Comparison of ENCODE assay signal across 12 cellular contexts in the genomic region with DNA sequence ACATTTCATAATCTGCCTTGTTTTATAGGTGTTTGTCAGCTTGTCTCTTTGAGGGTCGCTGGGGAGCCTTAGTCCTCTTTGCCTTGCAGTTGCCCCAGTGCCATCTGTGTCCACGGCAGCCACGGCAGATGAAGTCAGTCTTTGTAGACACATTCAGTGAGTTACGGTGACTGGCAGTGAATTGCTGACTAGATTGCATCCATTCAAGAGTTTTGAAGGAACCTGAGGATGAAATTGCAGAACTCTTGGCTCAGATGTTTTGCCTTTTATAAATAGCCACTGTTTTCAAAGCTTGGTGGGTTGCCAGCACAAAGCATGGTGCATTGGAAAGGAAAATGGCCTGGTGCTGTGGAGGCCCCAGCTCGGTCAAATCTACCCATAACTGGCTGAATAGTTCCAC.
DNase-seq lines count a peak whose midpoint lies in the region; ATAC-seq, FAIRE-seq and TF ChIP-seq lines count a peak whose summit lies in the region.
"Had no signal": no experiment of that assay in that cellular context is flagged by ENCODE, and none has a peak within 500 bp of the region (broad histone marks: within the 10 kb centered on the region; RNA-seq: fewer than 3 reads in every experiment).

No MANE protein-coding gene starts in this region.

- no peak for TF ChIP-seq RAD21 in A549 (conservative IDR thresholded peaks at IDR 0.05 in 1 of 2, IDR thresholded peaks at IDR 0.05 in 1 of 2)

- H3K4me3 Mint-ChIP-seq in activated CD4-positive, alpha-beta T cell treated with anti-CD3 and anti-CD28 coated beads for 36 hours, result no peak overlapping the region
- H3K4me3 Mint-ChIP-seq: naive thymus-derived CD4-positive, alpha-beta T cell had no signal

- H3K27ac ChIP-seq in A549, result peak overlapping the region; percentile 66 to 84
- H3K27ac ChIP-seq in mesendoderm (ENCODE audit: low read depth, low read length), result peak overlapping the region; percentile 21

- no peak overlapping the region for H4K5ac ChIP-seq in mesendoderm (ENCODE audit: low read length)

- H3K4me3 ChIP-seq in A549 (no peak overlapping the region), mesendoderm (ENCODE audit: low read length) (no peak overlapping the region)

- peaks cover 15% of the 10 kb centered on the region for H3K4me1 Mint-ChIP-seq in activated CD4-positive, alpha-beta T cell treated with anti-CD3 and anti-CD28 coated beads for 36 hours

- peak overlapping the region; percentile 81 for H3K4me2 ChIP-seq in A549
- H3K4me2 ChIP-seq in mesendoderm (ENCODE audit: low read length), result no peak overlapping the region

- H3K4ac ChIP-seq in mesendoderm (ENCODE audit: low read depth, low read length), result peak overlapping the region; percentile 62

- no peak overlapping the region for H3K27ac Mint-ChIP-seq in activated CD4-positive, alpha-beta T cell treated with anti-CD3 and anti-CD28 coated beads for 36 hours
- H3K27ac Mint-ChIP-seq: naive thymus-derived CD4-positive, alpha-beta T cell had no signal

- H2AK5ac ChIP-seq in mesendoderm (ENCODE audit: low read length), result no peak overlapping the region

- FAIRE-seq in A549 (lab: Jason Lieb, UNC), result no peak
- FAIRE-seq: endometrium, GM12891 had no signal

- no peaks in the 10 kb centered on the region for H3K9me3 ChIP-seq in A549

- DNase-seq in A549 (ENCODE audit: low read depth in 1 of 2, low spot score in 1 of 2) (no peak), NCI-H446 treated with DMSO at 0.1 percent for 48 hours (lab: John Stamatoyannopoulos, UW) (peak; percentile 69), dermis microvascular lymphatic vessel endothelial cell (ENCODE audit: low read depth in 2 of 2) (peak; percentile 10 to 49), mesendoderm (no peak), HEK293T (ENCODE audit: extremely low spot score) (no peak)
- no peak for DNase-seq in activated CD4-positive, alpha-beta T cell treated with anti-CD3 and anti-CD28 coated beads for 36 hours
- no peak for DNase-seq in stimulated activated CD4-positive, alpha-beta T cell treated with anti-CD3 and anti-CD28 coated beads, Interleukin-1b, Interleukin-23, amount 100 ng/mL, for 48 hours
- DNase-seq: KBM-7; naive thymus-derived CD4-positive, alpha-beta T cell had no signal

- no peaks in the 10 kb centered on the region for H3K36me3 Mint-ChIP-seq in activated CD4-positive, alpha-beta T cell treated with anti-CD3 and anti-CD28 coated beads for 36 hours (ENCODE audit: low read depth)
- H3K36me3 Mint-ChIP-seq: naive thymus-derived CD4-positive, alpha-beta T cell had no signal

- H3K4me1 ChIP-seq in A549, result peaks cover 93% of the 10 kb centered on the region
- H3K4me1 ChIP-seq in mesendoderm (ENCODE audit: control insufficient read depth, low read depth, low read length), result peaks cover 23% of the 10 kb centered on the region

- no peak for TF ChIP-seq POLR2A in A549 (IDR thresholded peaks at IDR 0.05; ENCODE audit: low read length)

- no peak for TF ChIP-seq EP300 in A549 (IDR thresholded peaks at IDR 0.05)

- H3K27me3 ChIP-seq in mesendoderm (ENCODE audit: insufficient read depth, low read length, poor library complexity), result no peaks in the 10 kb centered on the region

- no peak overlapping the region for H3K23ac ChIP-seq in mesendoderm (ENCODE audit: low read length)

- peak overlapping the region; percentile 44 for H2BK5ac ChIP-seq in mesendoderm (ENCODE audit: low read length)

- H3K18ac ChIP-seq in mesendoderm (ENCODE audit: low read length), result peak overlapping the region; percentile 3

- POLR2A ChIA-PET in A549 (lab: Yijun Ruan, JAX), result interaction anchor here (0.6 to 1.1 kb wide), 2 partner anchors 126 to 392 kb away, joined by 3 to 4 read pairs; no protein-coding TSS in a partner anchor
- POLR2A ChIA-PET in HEK293T (lab: Yijun Ruan, JAX), result interaction anchor here (1.0 kb wide), 1 partner anchor 112 kb away, joined by 3 read pairs; no protein-coding TSS in a partner anchor
- POLR2A ChIA-PET in activated CD4-positive, alpha-beta T cell treated with anti-CD3 and anti-CD28 coated beads for 36 hours (lab: Charles Lee), result no interaction called here

- 40% methylated on average over 5 of the region's 5 CpGs for WGBS in A549 (ENCODE audit: missing lambda C conversion rate)
- WGBS in mesendoderm (ENCODE audit: extremely low coverage, insufficient coverage, low lambda C conversion rate), result no CpG with 5 or more reads among the region's 5 CpGs

- H3K9ac ChIP-seq in mesendoderm (ENCODE audit: low read length), result no peak overlapping the region

- peaks cover 47% of the 10 kb centered on the region for H3K79me2 ChIP-seq in mesendoderm (ENCODE audit: control insufficient read depth, insufficient read depth, low read length)

- H2BK15ac ChIP-seq in mesendoderm (replicated peaks; ENCODE audit: low read depth), result peak overlapping the region; percentile 76

- peaks cover 2% of the 10 kb centered on the region for H3K79me1 ChIP-seq in mesendoderm (ENCODE audit: low read length)

- H3K36me3 ChIP-seq in mesendoderm (ENCODE audit: control insufficient read depth, insufficient read depth, low read length), result no peaks in the 10 kb centered on the region

- no peaks in the 10 kb centered on the region for H3K9me3 Mint-ChIP-seq in activated CD4-positive, alpha-beta T cell treated with anti-CD3 and anti-CD28 coated beads for 36 hours (ENCODE audit: low read depth)
- H3K9me3 Mint-ChIP-seq: naive thymus-derived CD4-positive, alpha-beta T cell had no signal

- no peak for TF ChIP-seq CTCF in A549 (IDR thresholded peaks at IDR 0.05)

- intact Hi-C loops in activated CD4-positive, alpha-beta T cell treated with anti-CD3 and anti-CD28 coated beads for 36 hours (cut with DNase I, micrococcal nuclease), result loop anchor here in 1 of 2 experiments (10.0 kb wide), 2 partner anchors 124 to 154 kb away; partner anchors contain the start of gene TRIO

- H4K8ac ChIP-seq in mesendoderm (ENCODE audit: low read depth, low read length), result no peak overlapping the region

- H2BK120ac ChIP-seq in mesendoderm (ENCODE audit: low read depth, low read length), result peak overlapping the region; percentile 3

- no peak for ATAC-seq in A549
- no peak for ATAC-seq in HG03139 (IDR thresholded peaks at IDR 0.05; ENCODE audit: unreplicated experiment)
- no peak for ATAC-seq in activated CD4-positive, alpha-beta T cell treated with anti-CD3 and anti-CD28 coated beads for 36 hours

- H3K56ac ChIP-seq in mesendoderm (ENCODE audit: low read length), result peak overlapping the region; percentile 36

- H3K27me3 Mint-ChIP-seq in activated CD4-positive, alpha-beta T cell treated with anti-CD3 and anti-CD28 coated beads for 36 hours, result peaks cover 13% of the 10 kb centered on the region

- CTCF ChIA-PET in A549 (lab: Yijun Ruan, JAX), result interaction anchor here (0.6 to 5.2 kb wide), 17 partner anchors 8 to 282 kb away, joined by 3 to 53 read pairs (median 11); partner anchors contain the start of gene TRIO
- CTCF ChIA-PET in HEK293T (lab: Yijun Ruan, JAX), result interaction anchor here (0.8 to 2.0 kb wide), 2 partner anchors 126 to 231 kb away, joined by 3 to 5 read pairs; partner anchors contain the start of gene TRIO
- CTCF ChIA-PET in activated CD4-positive, alpha-beta T cell treated with anti-CD3 and anti-CD28 coated beads for 36 hours (lab: Charles Lee), result interaction anchor here (0.6 to 1.9 kb wide), 4 partner anchors 8 to 377 kb away, joined by 3 to 14 read pairs (median 4); no protein-coding TSS in a partner anchor

TF ChIP-seq in A549, 52 proteins besides CTCF, POLR2A, EP300 and RAD21 (continues in another document):
- TF ChIP-seq NFE2L2 (conservative IDR thresholded peaks at IDR 0.05; ENCODE audit: low read length) (no peak), MAX (IDR thresholded peaks at IDR 0.05) (no peak)
- TF ChIP-seq, protein P1, sequence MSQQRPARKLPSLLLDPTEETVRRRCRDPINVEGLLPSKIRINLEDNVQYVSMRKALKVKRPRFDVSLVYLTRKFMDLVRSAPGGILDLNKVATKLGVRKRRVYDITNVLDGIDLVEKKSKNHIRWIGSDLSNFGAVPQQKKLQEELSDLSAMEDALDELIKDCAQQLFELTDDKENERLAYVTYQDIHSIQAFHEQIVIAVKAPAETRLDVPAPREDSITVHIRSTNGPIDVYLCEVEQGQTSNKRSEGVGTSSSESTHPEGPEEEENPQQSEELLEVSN (IDR thresholded peaks at IDR 0.05; ENCODE audit: borderline replicate concordance, low read depth), result no peak

TF ChIP-seq in HEK293T, 16 proteins besides CTCF, POLR2A, EP300 and RAD21:
- TF ChIP-seq HDGF (IDR thresholded peaks at IDR 0.05; ENCODE audit: borderline replicate concordance) (no peak), SP1 (IDR thresholded peaks at IDR 0.05) (no peak)

Comparison
In these comparisons a context has a peak if more than half of its experiments do, and no peak if none do; other contexts are left out.
1. DNase-seq: peak in NCI-H446 treated with DMSO at 0.1 percent for 48 hours (single experiment) and dermis microvascular lymphatic vessel endothelial cell (2 of 2); none in A549 (0 of 2), mesendoderm (single experiment), HEK293T (single experiment), activated CD4-positive, alpha-beta T cell treated with anti-CD3 and anti-CD28 coated beads for 36 hours (single experiment) and stimulated activated CD4-positive, alpha-beta T cell treated with anti-CD3 and anti-CD28 coated beads, Interleukin-1b, Interleukin-23, amount 100 ng/mL, for 48 hours (single experiment).